15 cellular contexts compared by ENCODE assay signal in the genomic region with DNA sequence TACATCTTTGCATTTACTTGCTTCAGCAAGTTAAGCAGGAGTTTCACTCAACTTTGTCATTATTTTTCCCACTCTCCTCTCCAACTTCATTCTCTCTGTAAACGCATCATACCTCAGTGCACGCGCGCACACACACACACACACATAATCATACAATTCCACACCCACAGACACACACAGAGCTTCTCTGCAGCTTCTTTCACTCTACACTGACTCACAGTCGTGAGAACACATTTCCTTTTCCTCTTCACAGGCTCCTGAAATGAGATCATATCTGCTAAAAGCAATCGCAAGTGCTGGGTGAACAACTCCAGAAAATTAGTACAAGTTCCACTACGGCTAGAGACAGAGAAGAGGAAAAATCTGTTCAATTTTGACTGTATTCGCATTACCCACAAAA.
DNase-seq lines count a peak whose midpoint lies in the region; TF ChIP-seq lines count a peak whose summit lies in the region.
"Had no signal": no experiment of that assay in that cellular context is flagged by ENCODE, and none has a peak within 500 bp of the region (broad histone marks: within the 10 kb centered on the region; RNA-seq: fewer than 3 reads in every experiment).

No MANE protein-coding gene starts in this region.

- H3K9me3 ChIP-seq in Karpas-422 (ENCODE audit: low read length), result no peaks in the 10 kb centered on the region
- H3K9me3 ChIP-seq in smooth muscle cell (replicated peaks; ENCODE audit: low read depth), result no peaks in the 10 kb centered on the region
- H3K9me3 ChIP-seq: BE2C, Caco-2 had no signal

- H3K4me1 Mint-ChIP-seq in CD14-positive monocyte, result no peaks in the 10 kb centered on the region
- H3K4me1 Mint-ChIP-seq: GM23338 had no signal

- no peaks in the 10 kb centered on the region for H3F3A ChIP-seq in smooth muscle cell (ENCODE audit: low read depth)

- H2AFZ ChIP-seq in Karpas-422 (ENCODE audit: low read length) (no peak overlapping the region), smooth muscle cell (ENCODE audit: low read depth) (peak overlapping the region; percentile 6)
- H2AFZ ChIP-seq: GM23338 had no signal

- CTCF ChIA-PET in HEK293T (lab: Yijun Ruan, JAX), result no interaction called here

- peak overlapping the region; percentile 64 for H3K4me2 ChIP-seq in Karpas-422 (ENCODE audit: low read depth, low read length, poor library complexity, severe bottlenecking)
- peak overlapping the region; percentile 49 for H3K4me2 ChIP-seq in smooth muscle cell
- H3K4me2 ChIP-seq: GM23338 had no signal

- H3K79me2 ChIP-seq in Karpas-422 (ENCODE audit: low read length) (no peaks in the 10 kb centered on the region), smooth muscle cell (ENCODE audit: low read depth) (no peaks in the 10 kb centered on the region)

- H3K4me3 ChIP-seq in Karpas-422 (ENCODE audit: low read length), result peak overlapping the region; percentile 16; the same call in 1 of the 2 replicates
- no peak overlapping the region for H3K4me3 ChIP-seq in smooth muscle cell
- H3K4me3 ChIP-seq: GM23338 had no signal

- H3K4me1 ChIP-seq in Karpas-422 (ENCODE audit: low read length), result peaks cover 97% of the 10 kb centered on the region
- H3K4me1 ChIP-seq in smooth muscle cell (ENCODE audit: low read depth), result no peaks in the 10 kb centered on the region
- H3K4me1 ChIP-seq: BE2C, Caco-2 had no signal

- no peak overlapping the region for H3K27ac Mint-ChIP-seq in CD14-positive monocyte
- H3K27ac Mint-ChIP-seq: CD4-positive, alpha-beta T cell; GM23338 had no signal

- POLR2A ChIA-PET in HEK293T (lab: Yijun Ruan, JAX), result no interaction called here

- peak; percentile 76 for DNase-seq in Karpas-422
- DNase-seq in NCI-H748 (lab: John Stamatoyannopoulos, UW; ENCODE audit: unreplicated experiment), result peak; percentile 56
- DNase-seq in inferior parietal cortex (ENCODE audit: extremely low spot score), result peak; percentile 25
- no peak for DNase-seq in smooth muscle cell (lab: John Stamatoyannopoulos, UW; ENCODE audit: unreplicated experiment)
- no peak for DNase-seq in HEK293T (ENCODE audit: extremely low spot score)
- DNase-seq in NCI-H524 (lab: John Stamatoyannopoulos, UW), result no peak
- DNase-seq in CD14-positive monocyte (ENCODE audit: low spot score), result no peak
- DNase-seq: ACHN; BE2C; C1 segment of cervical spinal cord; Caco-2; CD4-positive, alpha-beta T cell; H7 had no signal

- peaks cover 0 to 4% (median 0%) of the 10 kb centered on the region in 7 donors for H3K9me3 Mint-ChIP-seq in CD14-positive monocyte
- H3K9me3 Mint-ChIP-seq: CD4-positive, alpha-beta T cell had no signal

- H3K9ac ChIP-seq in Karpas-422 (ENCODE audit: low read length), result peak overlapping the region; percentile 70
- no peak overlapping the region for H3K9ac ChIP-seq in smooth muscle cell (ENCODE audit: low read depth)

- H3K4me3 Mint-ChIP-seq in CD14-positive monocyte, result no peak overlapping the region
- H3K4me3 Mint-ChIP-seq: CD4-positive, alpha-beta T cell; GM23338 had no signal

- TF ChIP-seq CTCF in smooth muscle cell (IDR thresholded peaks at IDR 0.05; ENCODE audit: borderline replicate concordance, insufficient read depth, poor library complexity, severe bottlenecking) (no peak), CD14-positive monocyte (IDR thresholded peaks at IDR 0.05) (no peak)

- no peaks in the 10 kb centered on the region for H3K9me2 ChIP-seq in Karpas-422 (replicated peaks; ENCODE audit: insufficient read depth, low read length)

- no peaks in the 10 kb centered on the region for H3K36me3 Mint-ChIP-seq in CD14-positive monocyte

- intact Hi-C loops in CD14-positive monocyte (cut with micrococcal nuclease), result no loop called here

- no peaks in the 10 kb centered on the region for H4K20me1 ChIP-seq in Karpas-422 (ENCODE audit: insufficient read depth, low read depth, low read length)
- H4K20me1 ChIP-seq in smooth muscle cell (ENCODE audit: low read depth), result no peaks in the 10 kb centered on the region

- peaks cover 0 to 2% (median 0%) of the 10 kb centered on the region in 3 donors for H3K27me3 Mint-ChIP-seq in CD14-positive monocyte (ENCODE audit: low read depth in 3 of 3)

- H3K27ac ChIP-seq in Karpas-422 (ENCODE audit: low read length) (peak overlapping the region; percentile 99), smooth muscle cell (ENCODE audit: low read depth) (peak overlapping the region; percentile 21)
- H3K27ac ChIP-seq: HL-60 had no signal

- H3K27me3 ChIP-seq in Karpas-422 (ENCODE audit: low read length), result no peaks in the 10 kb centered on the region
- H3K27me3 ChIP-seq in smooth muscle cell (ENCODE audit: low read depth), result peaks cover 2% of the 10 kb centered on the region

- 58% methylated on average over 8 of the region's 8 CpGs for WGBS in smooth muscle cell (ENCODE audit: low lambda C conversion rate)

- no peaks in the 10 kb centered on the region for H3K36me3 ChIP-seq in Karpas-422 (ENCODE audit: insufficient read depth, low read length)
- no peaks in the 10 kb centered on the region for H3K36me3 ChIP-seq in smooth muscle cell (ENCODE audit: low read depth)
- H3K36me3 ChIP-seq: BE2C had no signal

TF ChIP-seq in HEK293T, 16 proteins besides CTCF, POLR2A, EP300 and RAD21:
- no peak for TF ChIP-seq ZNF384 (IDR thresholded peaks at IDR 0.05)
- TF ChIP-seq SP1 (IDR thresholded peaks at IDR 0.05), result no peak
- TF ChIP-seq ELF4 (IDR thresholded peaks at IDR 0.05), result no peak
- TF ChIP-seq HDGF (IDR thresholded peaks at IDR 0.05; ENCODE audit: borderline replicate concordance), result no peak
- no peak for TF ChIP-seq SUZ12 (IDR thresholded peaks at IDR 0.05)
- TF ChIP-seq CTBP1 (IDR thresholded peaks at IDR 0.05; ENCODE audit: borderline replicate concordance), result no peak
- no peak for TF ChIP-seq L3MBTL2 (conservative IDR thresholded peaks at IDR 0.05)
- TF ChIP-seq FOXK2 (IDR thresholded peaks at IDR 0.05), result no peak
- TF ChIP-seq FOXM1 (IDR thresholded peaks at IDR 0.05; ENCODE audit: borderline replicate concordance), result no peak
- TF ChIP-seq, protein P1, sequence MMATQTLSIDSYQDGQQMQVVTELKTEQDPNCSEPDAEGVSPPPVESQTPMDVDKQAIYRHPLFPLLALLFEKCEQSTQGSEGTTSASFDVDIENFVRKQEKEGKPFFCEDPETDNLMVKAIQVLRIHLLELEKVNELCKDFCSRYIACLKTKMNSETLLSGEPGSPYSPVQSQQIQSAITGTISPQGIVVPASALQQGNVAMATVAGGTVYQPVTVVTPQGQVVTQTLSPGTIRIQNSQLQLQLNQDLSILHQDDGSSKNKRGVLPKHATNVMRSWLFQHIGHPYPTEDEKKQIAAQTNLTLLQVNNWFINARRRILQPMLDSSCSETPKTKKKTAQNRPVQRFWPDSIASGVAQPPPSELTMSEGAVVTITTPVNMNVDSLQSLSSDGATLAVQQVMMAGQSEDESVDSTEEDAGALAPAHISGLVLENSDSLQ (IDR thresholded peaks at IDR 0.05), result no peak
- no peak for TF ChIP-seq BHLHE40 (IDR thresholded peaks at IDR 0.05; ENCODE audit: borderline replicate concordance)
TF ChIP-seq in HEK293T: peak in this region for 0.

Comparison
In these comparisons a context has a peak if more than half of its experiments do, and no peak if none do; other contexts are left out.
1. DNase-seq: peak in Karpas-422 (single experiment), NCI-H748 (single experiment) and inferior parietal cortex (single experiment); none in smooth muscle cell (single experiment), HEK293T (single experiment), NCI-H524 (0 of 2) and CD14-positive monocyte (single experiment).